In genomic region chr9:112332977-112333638, GRCh38 we compare ENCODE assay signal across 1 cellular context.
TF ChIP-seq lines count a peak whose summit lies in the region.

A gene with protein sequence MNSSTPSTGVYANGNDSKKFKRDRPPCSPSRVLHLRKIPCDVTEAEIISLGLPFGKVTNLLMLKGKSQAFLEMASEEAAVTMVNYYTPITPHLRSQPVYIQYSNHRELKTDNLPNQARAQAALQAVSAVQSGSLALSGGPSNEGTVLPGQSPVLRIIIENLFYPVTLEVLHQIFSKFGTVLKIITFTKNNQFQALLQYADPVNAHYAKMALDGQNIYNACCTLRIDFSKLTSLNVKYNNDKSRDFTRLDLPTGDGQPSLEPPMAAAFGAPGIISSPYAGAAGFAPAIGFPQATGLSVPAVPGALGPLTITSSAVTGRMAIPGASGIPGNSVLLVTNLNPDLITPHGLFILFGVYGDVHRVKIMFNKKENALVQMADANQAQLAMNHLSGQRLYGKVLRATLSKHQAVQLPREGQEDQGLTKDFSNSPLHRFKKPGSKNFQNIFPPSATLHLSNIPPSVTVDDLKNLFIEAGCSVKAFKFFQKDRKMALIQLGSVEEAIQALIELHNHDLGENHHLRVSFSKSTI (minus strand): TSS chr9:112333619. CDS start chr9:112297865, 35,754 bp downstream.

TF ChIP-seq in GM12878, 131 proteins besides CTCF, POLR2A, EP300 and RAD21 (continued from another document):
- TF ChIP-seq, protein P1, sequence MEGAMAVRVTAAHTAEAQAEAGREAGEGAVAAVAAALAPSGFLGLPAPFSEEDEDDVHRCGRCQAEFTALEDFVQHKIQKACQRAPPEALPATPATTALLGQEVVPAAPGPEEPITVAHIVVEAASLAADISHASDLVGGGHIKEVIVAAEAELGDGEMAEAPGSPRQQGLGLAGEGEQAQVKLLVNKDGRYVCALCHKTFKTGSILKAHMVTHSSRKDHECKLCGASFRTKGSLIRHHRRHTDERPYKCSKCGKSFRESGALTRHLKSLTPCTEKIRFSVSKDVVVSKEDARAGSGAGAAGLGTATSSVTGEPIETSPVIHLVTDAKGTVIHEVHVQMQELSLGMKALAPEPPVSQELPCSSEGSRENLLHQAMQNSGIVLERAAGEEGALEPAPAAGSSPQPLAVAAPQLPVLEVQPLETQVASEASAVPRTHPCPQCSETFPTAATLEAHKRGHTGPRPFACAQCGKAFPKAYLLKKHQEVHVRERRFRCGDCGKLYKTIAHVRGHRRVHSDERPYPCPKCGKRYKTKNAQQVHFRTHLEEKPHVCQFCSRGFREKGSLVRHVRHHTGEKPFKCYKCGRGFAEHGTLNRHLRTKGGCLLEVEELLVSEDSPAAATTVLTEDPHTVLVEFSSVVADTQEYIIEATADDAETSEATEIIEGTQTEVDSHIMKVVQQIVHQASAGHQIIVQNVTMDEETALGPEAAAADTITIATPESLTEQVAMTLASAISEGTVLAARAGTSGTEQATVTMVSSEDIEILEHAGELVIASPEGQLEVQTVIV (IDR thresholded peaks at IDR 0.05; ENCODE audit: borderline replicate concordance, partially characterized antibody), result no peak
- TF ChIP-seq MLLT1 (IDR thresholded peaks at IDR 0.05) (peak; percentile 9; the same call in 1 of the 2 replicates), EZH2 (IDR thresholded peaks at IDR 0.05; ENCODE audit: borderline replicate concordance, control insufficient read depth, low read depth, low read length) (no peak), E2F4 (IDR thresholded peaks at IDR 0.05; ENCODE audit: low read depth, low read length) (no peak), PRDM15 (CRISPR knock-in tag; IDR thresholded peaks at IDR 0.05) (no peak; the same call in 1 of the 2 replicates), BMI1 (IDR thresholded peaks at IDR 0.05; ENCODE audit: borderline replicate concordance) (no peak), PBX3 (IDR thresholded peaks at IDR 0.05; ENCODE audit: insufficient replicate concordance, low read depth, low read length) (no peak), SRF (IDR thresholded peaks at IDR 0.05; ENCODE audit: low read depth in 2 of 2, low read length in 2 of 2) (no peak), ZNF592 (IDR thresholded peaks at IDR 0.05) (no peak), SUPT20H (IDR thresholded peaks at IDR 0.05; ENCODE audit: borderline replicate concordance, control insufficient read depth, low read depth, low read length) (no peak), SPI1 (IDR thresholded peaks at IDR 0.05; ENCODE audit: borderline replicate concordance, insufficient read depth, low read depth, low read length) (peak; percentile 78), HCFC1 (IDR thresholded peaks at IDR 0.05; ENCODE audit: low read length) (no peak)
